Comparison of ENCODE assay signal across 22 cellular contexts in the genomic region with DNA sequence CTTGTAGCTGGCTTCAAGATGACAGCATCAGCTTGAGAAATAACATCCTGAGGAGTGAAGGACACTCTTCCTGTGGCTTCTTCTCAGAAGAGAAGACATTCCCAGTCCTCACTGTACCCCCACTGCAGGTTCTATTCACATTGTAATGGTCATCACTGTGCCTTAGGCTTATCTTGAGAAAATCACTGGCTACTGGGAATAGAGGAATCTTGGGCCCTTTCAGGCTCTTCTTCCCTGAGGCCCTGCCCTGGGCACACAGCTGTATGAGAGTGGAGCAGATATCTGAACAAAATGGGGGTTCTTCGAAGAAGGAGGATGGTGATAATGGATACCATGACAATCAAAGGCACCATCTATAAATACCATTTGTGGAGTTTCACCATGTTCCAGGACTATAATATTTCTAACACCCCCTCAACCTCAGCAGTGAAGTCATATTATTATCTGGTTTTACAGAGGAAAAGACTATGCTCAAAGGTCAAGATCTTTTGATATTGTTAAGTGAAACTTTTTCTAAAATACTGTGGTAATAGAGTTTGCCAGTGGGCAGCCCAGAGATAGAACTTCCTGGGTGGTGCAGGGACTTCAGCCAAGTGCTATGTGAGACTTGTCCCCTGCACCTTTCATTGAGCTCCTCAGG.
"Had no signal": no experiment of that assay in that cellular context is flagged by ENCODE, and none has a peak within 500 bp of the region (broad histone marks: within the 10 kb centered on the region; RNA-seq: fewer than 3 reads in every experiment).

No MANE protein-coding gene starts in this region.

- H3K4me1 ChIP-seq: parathyroid adenoma, suprapubic skin had no signal

- H3K9me3 Mint-ChIP-seq: nephron, neural progenitor cell, type B pancreatic cell had no signal

- H2AFZ ChIP-seq: parathyroid adenoma had no signal

- ATAC-seq: gastroesophageal sphincter; heart left ventricle; left lung; naive thymus-derived CD4-positive, alpha-beta T cell had no signal

- H3K27ac Mint-ChIP-seq: nephron, progenitor cell of endocrine pancreas, type B pancreatic cell had no signal

- DNase-seq: cortex of kidney; foreskin fibroblast; heart left ventricle; hippocampal formation; left cardiac atrium; left lung; mesendoderm; midbrain; naive thymus-derived CD4-positive, alpha-beta T cell; stimulated activated CD4-positive, alpha-beta T cell treated with anti-CD3 and anti-CD28 coated beads, Interleukin-12 subunit alpha, Interleukin-12 subunit beta, amount 100 ng/mL, for 4 hours; stimulated activated CD4-positive, alpha-beta T cell treated with anti-CD3 and anti-CD28 coated beads, Interleukin-1b, Interleukin-23, amount 100 ng/mL, for 48 hours; stimulated activated CD4-positive, alpha-beta T cell treated with anti-CD3 and anti-CD28 coated beads, Interleukin-4, amount 100 ng/mL, for 1 hour; stimulated activated CD8-positive, alpha-beta memory T cell treated with anti-CD3 and anti-CD28 coated beads, Interleukin-4, amount 100 ng/mL, for 48 hours; stimulated activated naive CD4-positive, alpha-beta T cell had no signal

- H3K79me2 ChIP-seq: parathyroid adenoma had no signal

- H3K27ac ChIP-seq: gastroesophageal sphincter, heart left ventricle, left lung, neural progenitor cell, parathyroid adenoma, suprapubic skin had no signal

- H3K4me1 Mint-ChIP-seq: naive thymus-derived CD4-positive, alpha-beta T cell had no signal

- H3K27me3 ChIP-seq: gastroesophageal sphincter, heart left ventricle, left lung, neural progenitor cell had no signal

- H3K4me2 ChIP-seq: smooth muscle cell had no signal

- H3K36me3 ChIP-seq: gastroesophageal sphincter, heart left ventricle, left lung, neural progenitor cell, suprapubic skin had no signal

- H3K27me3 Mint-ChIP-seq: progenitor cell of endocrine pancreas, type B pancreatic cell had no signal

- H3K4me3 ChIP-seq: gastroesophageal sphincter, heart left ventricle, left lung, neural progenitor cell, smooth muscle cell, suprapubic skin had no signal

- H3K4me3 Mint-ChIP-seq: naive thymus-derived CD4-positive, alpha-beta T cell; nephron; neural progenitor cell; type B pancreatic cell had no signal

- H3K9me3 ChIP-seq: gastroesophageal sphincter, heart left ventricle, left lung, suprapubic skin had no signal

- H3K9ac ChIP-seq: neural progenitor cell, parathyroid adenoma had no signal
